1 cellular context compared by ENCODE assay signal in the genomic region with DNA sequence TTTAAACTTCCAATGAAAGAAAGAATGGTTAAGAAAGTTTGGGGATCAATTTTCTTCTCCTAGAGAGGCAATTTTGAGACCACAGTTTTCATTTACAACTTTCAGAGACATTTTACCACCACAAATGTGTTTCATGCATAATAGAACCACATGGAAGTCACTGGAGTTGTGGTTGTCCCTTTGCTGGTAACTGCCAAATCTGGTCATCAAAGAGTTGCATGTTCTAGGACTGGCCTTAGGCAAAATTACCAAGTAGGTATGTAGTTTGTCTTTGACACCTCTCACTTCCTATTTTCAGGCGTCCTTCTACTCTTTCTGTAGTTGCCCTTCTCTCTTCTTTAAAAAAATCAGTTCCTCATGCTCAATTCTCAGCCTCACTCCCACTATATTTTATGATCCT.
TF ChIP-seq lines count a peak whose summit lies in the region.

No MANE protein-coding gene starts in this region.

TF ChIP-seq in GM12878, 131 proteins besides CTCF, POLR2A, EP300 and RAD21 (continued from another document):
- TF ChIP-seq SMAD5 (IDR thresholded peaks at IDR 0.05; ENCODE audit: low read depth) (no peak), ZNF24 (IDR thresholded peaks at IDR 0.05) (no peak), EED (IDR thresholded peaks at IDR 0.05; ENCODE audit: low read depth) (peak; percentile 71; the same call in 1 of the 2 replicates), CBX3 (IDR thresholded peaks at IDR 0.05; ENCODE audit: borderline replicate concordance, low read depth) (no peak), DPF2 (IDR thresholded peaks at IDR 0.05) (no peak), JUNB (IDR thresholded peaks at IDR 0.05) (no peak), RUNX3 (IDR thresholded peaks at IDR 0.05; ENCODE audit: low read length) (peak; percentile 81), TBL1XR1 (IDR thresholded peaks at IDR 0.05; ENCODE audit: low read depth, low read length) (no peak), MEF2B (IDR thresholded peaks at IDR 0.05; ENCODE audit: partially characterized antibody, poor library complexity, severe bottlenecking) (no peak), TCF12 (IDR thresholded peaks at IDR 0.05; ENCODE audit: low read depth, low read length) (no peak), JUND (IDR thresholded peaks at IDR 0.05; ENCODE audit: low read depth, low read length) (no peak), CHD2 (IDR thresholded peaks at IDR 0.05; ENCODE audit: borderline replicate concordance, low read depth, low read length) (no peak), WRNIP1 (IDR thresholded peaks at IDR 0.05; ENCODE audit: borderline replicate concordance, low read depth, low read length) (no peak), YBX1 (IDR thresholded peaks at IDR 0.05) (no peak), SPI1 (IDR thresholded peaks at IDR 0.05; ENCODE audit: borderline replicate concordance, insufficient read depth, low read depth, low read length) (peak; percentile 92), SUZ12 (IDR thresholded peaks at IDR 0.05; ENCODE audit: unreplicated experiment) (no peak), TAF1 (IDR thresholded peaks at IDR 0.05; ENCODE audit: borderline replicate concordance, low read depth, low read length) (no peak), SRF (IDR thresholded peaks at IDR 0.05; ENCODE audit: low read depth in 2 of 2, low read length in 2 of 2) (no peak), ETV6 (conservative IDR thresholded peaks at IDR 0.05 in 1 of 2, IDR thresholded peaks at IDR 0.05 in 1 of 2; ENCODE audit: borderline replicate concordance in 1 of 2, low read depth in 1 of 2) (peak in 1 of 2 experiments; percentile 39; a peak in 1 of 4 replicates), IKZF2 (IDR thresholded peaks at IDR 0.05) (peak in 1 of 2 experiments; percentile 56; a peak in 1 of 4 replicates)
- TF ChIP-seq, protein P1, sequence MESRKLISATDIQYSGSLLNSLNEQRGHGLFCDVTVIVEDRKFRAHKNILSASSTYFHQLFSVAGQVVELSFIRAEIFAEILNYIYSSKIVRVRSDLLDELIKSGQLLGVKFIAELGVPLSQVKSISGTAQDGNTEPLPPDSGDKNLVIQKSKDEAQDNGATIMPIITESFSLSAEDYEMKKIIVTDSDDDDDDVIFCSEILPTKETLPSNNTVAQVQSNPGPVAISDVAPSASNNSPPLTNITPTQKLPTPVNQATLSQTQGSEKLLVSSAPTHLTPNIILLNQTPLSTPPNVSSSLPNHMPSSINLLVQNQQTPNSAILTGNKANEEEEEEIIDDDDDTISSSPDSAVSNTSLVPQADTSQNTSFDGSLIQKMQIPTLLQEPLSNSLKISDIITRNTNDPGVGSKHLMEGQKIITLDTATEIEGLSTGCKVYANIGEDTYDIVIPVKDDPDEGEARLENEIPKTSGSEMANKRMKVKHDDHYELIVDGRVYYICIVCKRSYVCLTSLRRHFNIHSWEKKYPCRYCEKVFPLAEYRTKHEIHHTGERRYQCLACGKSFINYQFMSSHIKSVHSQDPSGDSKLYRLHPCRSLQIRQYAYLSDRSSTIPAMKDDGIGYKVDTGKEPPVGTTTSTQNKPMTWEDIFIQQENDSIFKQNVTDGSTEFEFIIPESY (IDR thresholded peaks at IDR 0.05): no peak
- TF ChIP-seq, protein P2, sequence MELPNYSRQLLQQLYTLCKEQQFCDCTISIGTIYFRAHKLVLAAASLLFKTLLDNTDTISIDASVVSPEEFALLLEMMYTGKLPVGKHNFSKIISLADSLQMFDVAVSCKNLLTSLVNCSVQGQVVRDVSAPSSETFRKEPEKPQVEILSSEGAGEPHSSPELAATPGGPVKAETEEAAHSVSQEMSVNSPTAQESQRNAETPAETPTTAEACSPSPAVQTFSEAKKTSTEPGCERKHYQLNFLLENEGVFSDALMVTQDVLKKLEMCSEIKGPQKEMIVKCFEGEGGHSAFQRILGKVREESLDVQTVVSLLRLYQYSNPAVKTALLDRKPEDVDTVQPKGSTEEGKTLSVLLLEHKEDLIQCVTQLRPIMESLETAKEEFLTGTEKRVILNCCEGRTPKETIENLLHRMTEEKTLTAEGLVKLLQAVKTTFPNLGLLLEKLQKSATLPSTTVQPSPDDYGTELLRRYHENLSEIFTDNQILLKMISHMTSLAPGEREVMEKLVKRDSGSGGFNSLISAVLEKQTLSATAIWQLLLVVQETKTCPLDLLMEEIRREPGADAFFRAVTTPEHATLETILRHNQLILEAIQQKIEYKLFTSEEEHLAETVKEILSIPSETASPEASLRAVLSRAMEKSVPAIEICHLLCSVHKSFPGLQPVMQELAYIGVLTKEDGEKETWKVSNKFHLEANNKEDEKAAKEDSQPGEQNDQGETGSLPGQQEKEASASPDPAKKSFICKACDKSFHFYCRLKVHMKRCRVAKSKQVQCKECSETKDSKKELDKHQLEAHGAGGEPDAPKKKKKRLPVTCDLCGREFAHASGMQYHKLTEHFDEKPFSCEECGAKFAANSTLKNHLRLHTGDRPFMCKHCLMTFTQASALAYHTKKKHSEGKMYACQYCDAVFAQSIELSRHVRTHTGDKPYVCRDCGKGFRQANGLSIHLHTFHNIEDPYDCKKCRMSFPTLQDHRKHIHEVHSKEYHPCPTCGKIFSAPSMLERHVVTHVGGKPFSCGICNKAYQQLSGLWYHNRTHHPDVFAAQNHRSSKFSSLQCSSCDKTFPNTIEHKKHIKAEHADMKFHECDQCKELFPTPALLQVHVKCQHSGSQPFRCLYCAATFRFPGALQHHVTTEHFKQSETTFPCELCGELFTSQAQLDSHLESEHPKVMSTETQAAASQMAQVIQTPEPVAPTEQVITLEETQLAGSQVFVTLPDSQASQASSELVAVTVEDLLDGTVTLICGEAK (IDR thresholded peaks at IDR 0.05; ENCODE audit: borderline replicate concordance): no peak
- TF ChIP-seq, protein P3, sequence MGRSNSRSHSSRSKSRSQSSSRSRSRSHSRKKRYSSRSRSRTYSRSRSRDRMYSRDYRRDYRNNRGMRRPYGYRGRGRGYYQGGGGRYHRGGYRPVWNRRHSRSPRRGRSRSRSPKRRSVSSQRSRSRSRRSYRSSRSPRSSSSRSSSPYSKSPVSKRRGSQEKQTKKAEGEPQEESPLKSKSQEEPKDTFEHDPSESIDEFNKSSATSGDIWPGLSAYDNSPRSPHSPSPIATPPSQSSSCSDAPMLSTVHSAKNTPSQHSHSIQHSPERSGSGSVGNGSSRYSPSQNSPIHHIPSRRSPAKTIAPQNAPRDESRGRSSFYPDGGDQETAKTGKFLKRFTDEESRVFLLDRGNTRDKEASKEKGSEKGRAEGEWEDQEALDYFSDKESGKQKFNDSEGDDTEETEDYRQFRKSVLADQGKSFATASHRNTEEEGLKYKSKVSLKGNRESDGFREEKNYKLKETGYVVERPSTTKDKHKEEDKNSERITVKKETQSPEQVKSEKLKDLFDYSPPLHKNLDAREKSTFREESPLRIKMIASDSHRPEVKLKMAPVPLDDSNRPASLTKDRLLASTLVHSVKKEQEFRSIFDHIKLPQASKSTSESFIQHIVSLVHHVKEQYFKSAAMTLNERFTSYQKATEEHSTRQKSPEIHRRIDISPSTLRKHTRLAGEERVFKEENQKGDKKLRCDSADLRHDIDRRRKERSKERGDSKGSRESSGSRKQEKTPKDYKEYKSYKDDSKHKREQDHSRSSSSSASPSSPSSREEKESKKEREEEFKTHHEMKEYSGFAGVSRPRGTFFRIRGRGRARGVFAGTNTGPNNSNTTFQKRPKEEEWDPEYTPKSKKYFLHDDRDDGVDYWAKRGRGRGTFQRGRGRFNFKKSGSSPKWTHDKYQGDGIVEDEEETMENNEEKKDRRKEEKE (IDR thresholded peaks at IDR 0.05): no peak
- TF ChIP-seq, protein P4, sequence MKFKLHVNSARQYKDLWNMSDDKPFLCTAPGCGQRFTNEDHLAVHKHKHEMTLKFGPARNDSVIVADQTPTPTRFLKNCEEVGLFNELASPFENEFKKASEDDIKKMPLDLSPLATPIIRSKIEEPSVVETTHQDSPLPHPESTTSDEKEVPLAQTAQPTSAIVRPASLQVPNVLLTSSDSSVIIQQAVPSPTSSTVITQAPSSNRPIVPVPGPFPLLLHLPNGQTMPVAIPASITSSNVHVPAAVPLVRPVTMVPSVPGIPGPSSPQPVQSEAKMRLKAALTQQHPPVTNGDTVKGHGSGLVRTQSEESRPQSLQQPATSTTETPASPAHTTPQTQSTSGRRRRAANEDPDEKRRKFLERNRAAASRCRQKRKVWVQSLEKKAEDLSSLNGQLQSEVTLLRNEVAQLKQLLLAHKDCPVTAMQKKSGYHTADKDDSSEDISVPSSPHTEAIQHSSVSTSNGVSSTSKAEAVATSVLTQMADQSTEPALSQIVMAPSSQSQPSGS (IDR thresholded peaks at IDR 0.05; ENCODE audit: low read length): 0 out of 2 replicates have a peak, but pooled peaks have one; percentile 16
- TF ChIP-seq, protein P5, sequence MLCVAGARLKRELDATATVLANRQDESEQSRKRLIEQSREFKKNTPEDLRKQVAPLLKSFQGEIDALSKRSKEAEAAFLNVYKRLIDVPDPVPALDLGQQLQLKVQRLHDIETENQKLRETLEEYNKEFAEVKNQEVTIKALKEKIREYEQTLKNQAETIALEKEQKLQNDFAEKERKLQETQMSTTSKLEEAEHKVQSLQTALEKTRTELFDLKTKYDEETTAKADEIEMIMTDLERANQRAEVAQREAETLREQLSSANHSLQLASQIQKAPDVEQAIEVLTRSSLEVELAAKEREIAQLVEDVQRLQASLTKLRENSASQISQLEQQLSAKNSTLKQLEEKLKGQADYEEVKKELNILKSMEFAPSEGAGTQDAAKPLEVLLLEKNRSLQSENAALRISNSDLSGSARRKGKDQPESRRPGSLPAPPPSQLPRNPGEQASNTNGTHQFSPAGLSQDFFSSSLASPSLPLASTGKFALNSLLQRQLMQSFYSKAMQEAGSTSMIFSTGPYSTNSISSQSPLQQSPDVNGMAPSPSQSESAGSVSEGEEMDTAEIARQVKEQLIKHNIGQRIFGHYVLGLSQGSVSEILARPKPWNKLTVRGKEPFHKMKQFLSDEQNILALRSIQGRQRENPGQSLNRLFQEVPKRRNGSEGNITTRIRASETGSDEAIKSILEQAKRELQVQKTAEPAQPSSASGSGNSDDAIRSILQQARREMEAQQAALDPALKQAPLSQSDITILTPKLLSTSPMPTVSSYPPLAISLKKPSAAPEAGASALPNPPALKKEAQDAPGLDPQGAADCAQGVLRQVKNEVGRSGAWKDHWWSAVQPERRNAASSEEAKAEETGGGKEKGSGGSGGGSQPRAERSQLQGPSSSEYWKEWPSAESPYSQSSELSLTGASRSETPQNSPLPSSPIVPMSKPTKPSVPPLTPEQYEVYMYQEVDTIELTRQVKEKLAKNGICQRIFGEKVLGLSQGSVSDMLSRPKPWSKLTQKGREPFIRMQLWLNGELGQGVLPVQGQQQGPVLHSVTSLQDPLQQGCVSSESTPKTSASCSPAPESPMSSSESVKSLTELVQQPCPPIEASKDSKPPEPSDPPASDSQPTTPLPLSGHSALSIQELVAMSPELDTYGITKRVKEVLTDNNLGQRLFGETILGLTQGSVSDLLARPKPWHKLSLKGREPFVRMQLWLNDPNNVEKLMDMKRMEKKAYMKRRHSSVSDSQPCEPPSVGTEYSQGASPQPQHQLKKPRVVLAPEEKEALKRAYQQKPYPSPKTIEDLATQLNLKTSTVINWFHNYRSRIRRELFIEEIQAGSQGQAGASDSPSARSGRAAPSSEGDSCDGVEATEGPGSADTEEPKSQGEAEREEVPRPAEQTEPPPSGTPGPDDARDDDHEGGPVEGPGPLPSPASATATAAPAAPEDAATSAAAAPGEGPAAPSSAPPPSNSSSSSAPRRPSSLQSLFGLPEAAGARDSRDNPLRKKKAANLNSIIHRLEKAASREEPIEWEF (IDR thresholded peaks at IDR 0.05; ENCODE audit: insufficient replicate concordance, low read depth, low read length): no peak
- TF ChIP-seq, protein P6, sequence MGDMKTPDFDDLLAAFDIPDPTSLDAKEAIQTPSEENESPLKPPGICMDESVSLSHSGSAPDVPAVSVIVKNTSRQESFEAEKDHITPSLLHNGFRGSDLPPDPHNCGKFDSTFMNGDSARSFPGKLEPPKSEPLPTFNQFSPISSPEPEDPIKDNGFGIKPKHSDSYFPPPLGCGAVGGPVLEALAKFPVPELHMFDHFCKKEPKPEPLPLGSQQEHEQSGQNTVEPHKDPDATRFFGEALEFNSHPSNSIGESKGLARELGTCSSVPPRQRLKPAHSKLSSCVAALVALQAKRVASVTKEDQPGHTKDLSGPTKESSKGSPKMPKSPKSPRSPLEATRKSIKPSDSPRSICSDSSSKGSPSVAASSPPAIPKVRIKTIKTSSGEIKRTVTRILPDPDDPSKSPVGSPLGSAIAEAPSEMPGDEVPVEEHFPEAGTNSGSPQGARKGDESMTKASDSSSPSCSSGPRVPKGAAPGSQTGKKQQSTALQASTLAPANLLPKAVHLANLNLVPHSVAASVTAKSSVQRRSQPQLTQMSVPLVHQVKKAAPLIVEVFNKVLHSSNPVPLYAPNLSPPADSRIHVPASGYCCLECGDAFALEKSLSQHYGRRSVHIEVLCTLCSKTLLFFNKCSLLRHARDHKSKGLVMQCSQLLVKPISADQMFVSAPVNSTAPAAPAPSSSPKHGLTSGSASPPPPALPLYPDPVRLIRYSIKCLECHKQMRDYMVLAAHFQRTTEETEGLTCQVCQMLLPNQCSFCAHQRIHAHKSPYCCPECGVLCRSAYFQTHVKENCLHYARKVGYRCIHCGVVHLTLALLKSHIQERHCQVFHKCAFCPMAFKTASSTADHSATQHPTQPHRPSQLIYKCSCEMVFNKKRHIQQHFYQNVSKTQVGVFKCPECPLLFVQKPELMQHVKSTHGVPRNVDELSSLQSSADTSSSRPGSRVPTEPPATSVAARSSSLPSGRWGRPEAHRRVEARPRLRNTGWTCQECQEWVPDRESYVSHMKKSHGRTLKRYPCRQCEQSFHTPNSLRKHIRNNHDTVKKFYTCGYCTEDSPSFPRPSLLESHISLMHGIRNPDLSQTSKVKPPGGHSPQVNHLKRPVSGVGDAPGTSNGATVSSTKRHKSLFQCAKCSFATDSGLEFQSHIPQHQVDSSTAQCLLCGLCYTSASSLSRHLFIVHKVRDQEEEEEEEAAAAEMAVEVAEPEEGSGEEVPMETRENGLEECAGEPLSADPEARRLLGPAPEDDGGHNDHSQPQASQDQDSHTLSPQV (IDR thresholded peaks at IDR 0.05): no peak
